8 cellular contexts compared by ENCODE assay signal in the genomic region with DNA sequence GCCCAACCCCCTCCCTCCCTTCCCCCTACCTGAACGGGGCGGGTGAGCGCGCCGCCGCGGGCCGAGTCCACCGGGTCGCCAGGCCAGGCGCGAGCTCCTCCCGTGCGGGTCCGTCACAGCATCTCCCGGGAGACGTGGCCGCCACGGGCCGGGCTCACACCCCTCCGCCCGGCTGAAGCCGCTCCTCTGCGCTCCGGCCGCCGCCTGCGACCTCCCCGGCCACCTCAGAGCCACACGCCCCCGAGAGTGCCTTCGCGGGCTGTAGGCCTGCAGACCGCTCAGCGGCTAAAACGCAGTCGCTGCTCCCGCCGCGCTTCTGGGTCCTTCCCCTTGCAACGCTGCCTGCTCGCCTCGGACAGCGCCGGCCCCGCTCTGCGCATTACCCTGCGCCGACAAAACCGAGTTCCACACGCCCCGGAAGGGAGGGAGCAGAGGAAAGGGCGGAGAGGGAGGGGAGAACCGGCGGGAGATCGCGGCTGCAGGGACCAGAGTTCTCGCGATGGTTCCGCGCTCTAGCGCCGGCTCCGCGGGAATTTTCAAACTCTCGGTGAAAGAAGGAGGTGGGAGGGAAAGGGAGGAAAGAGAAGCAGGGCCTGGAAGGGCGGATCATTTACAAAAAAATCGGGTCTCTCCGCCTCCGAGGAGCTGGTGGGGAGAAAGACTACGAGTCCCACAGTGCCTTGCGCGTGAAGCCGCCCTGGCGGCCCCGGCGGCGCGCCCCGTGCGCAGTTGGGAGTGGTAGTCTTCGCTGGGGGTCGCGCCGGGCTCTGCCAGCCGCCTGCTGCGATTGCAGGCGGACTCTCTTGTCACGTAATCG. TPM values are rescaled to one million over a fixed set of nuclear protein-coding genes. Genes with fewer than 3 reads are reported as not detected.
A peak's percentile ranks its signal among the peaks of the same experiment; 100 is the strongest.
DNase-seq lines count a peak whose midpoint lies in the region; ATAC-seq, FAIRE-seq and TF ChIP-seq lines count a peak whose summit lies in the region.

Gene AHCTF1 (minus strand): TSS at position 400 of the 817 bp plus-strand sequence. CDS start 13,578 bp downstream, outside the sequence.

- intact Hi-C loops in left ventricle myocardium superior (cut with micrococcal nuclease) (no loop called here), psoas muscle (cut with DNase I) (loop anchor here (10.0 kb wide), 3 partner anchors 153 to 273 kb away; partner anchors contain the start of gene ZNF669 (in 1 of the 2))

- whole genome bisulfite sequencing in psoas muscle, 3 donors, result 0 to 1% (median 0%) methylated on average over 78 to 88 of the region's 90 CpGs

- no peaks in the 10 kb centered on the region for H3K9me3 ChIP-seq in psoas muscle

- peak; percentile 20 for FAIRE-seq in urothelium cell line (lab: Jason Lieb, UNC)

- peak within 1 kb of the TSS; percentile 98 for H3K4me3 ChIP-seq in psoas muscle

- no peaks in the 10 kb centered on the region for H3K27me3 ChIP-seq in psoas muscle (ENCODE audit: insufficient read depth in 3 of 3, low read length in 2 of 3)

- ATAC-seq in GM18498 (IDR thresholded peaks at IDR 0.05; ENCODE audit: unreplicated experiment) (peak; percentile 91), HG02938 (IDR thresholded peaks at IDR 0.05; ENCODE audit: unreplicated experiment) (peak; percentile 88), left ventricle myocardium superior (peak; percentile 98), psoas muscle (peak; percentile 97 to 98 (median 98))

- peak; percentile 70 to 78 for DNase-seq in NCI-H187 (lab: John Stamatoyannopoulos, UW)
- DNase-seq in T-helper 2 cell, result peak; percentile 80 to 97 (median 93)
- DNase-seq in left ventricle myocardium superior, result peak; percentile 96
- DNase-seq in psoas muscle, result peak; percentile 95 to 98
- DNase-seq in urothelium cell line (ENCODE audit: low spot score), result peak; percentile 97

- peaks cover 0 to 18% of the 10 kb centered on the region in 2 donors for H3K36me3 ChIP-seq in psoas muscle (ENCODE audit: insufficient read depth in 1 of 2, low read depth in 1 of 2)

- H3K4me1 ChIP-seq in psoas muscle, result peaks cover 20% of the 10 kb centered on the region

- H3K27ac ChIP-seq in angular gyrus (ENCODE audit: low read depth, low read length), result peak within 1 kb of the TSS; percentile 92
- peak within 1 kb of the TSS; percentile 98 for H3K27ac ChIP-seq in psoas muscle

- TF ChIP-seq CTCF in psoas muscle (IDR thresholded peaks at IDR 0.05), result no peak

RNA-seq across cellular contexts. Expression of gene AHCTF1, which starts in this region (rescaled TPM):
- total RNA-seq in left ventricle myocardium superior, result 21.9 TPM
- 10 to 100 TPM; 16.8 to 29.6 (median 25.3) TPM for total RNA-seq in psoas muscle
- 10 to 100 TPM in 1 of 3 donors, 1 to 10 TPM in 2; 9.0 to 19.1 (median 9.5) TPM for polyA plus RNA-seq in psoas muscle

Comparison
In these comparisons a context has a peak if more than half of its experiments do, and no peak if none do; other contexts are left out.
1. Peak in every context shown above with its lines: DNase-seq, ATAC-seq, H3K4me3 ChIP-seq and H3K27ac ChIP-seq.